Comparison of ENCODE assay signal across 29 cellular contexts in the genomic region with DNA sequence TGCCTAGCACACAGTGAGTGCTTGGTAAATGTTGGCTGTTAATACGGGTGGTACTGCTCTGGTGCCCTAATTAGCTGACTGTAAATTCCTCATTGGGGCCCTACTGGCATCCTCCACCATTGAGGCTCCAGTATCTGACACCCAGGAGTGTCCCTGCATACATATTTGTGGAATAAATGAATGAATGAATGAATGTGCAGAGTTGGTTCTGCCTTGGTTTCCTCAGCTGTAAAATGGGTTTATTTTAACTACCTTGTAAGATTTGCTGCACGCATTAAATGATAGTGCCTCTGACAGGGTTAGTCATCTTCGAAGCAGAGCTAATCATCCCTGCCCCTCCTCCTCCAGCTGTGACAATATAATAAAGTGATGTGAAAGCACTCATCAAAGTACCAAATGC.
"Had no signal": no experiment of that assay in that cellular context is flagged by ENCODE, and none has a peak within 500 bp of the region (broad histone marks: within the 10 kb centered on the region; RNA-seq: fewer than 3 reads in every experiment).

No MANE protein-coding gene starts in this region.

- H3K4me3 ChIP-seq: stomach, suprapubic skin, testis, thoracic aorta, thyroid gland, tibial artery, tibial nerve, transverse colon, upper lobe of left lung, upper lobe of right lung, uterus, vagina had no signal

- H3K27me3 ChIP-seq: stomach, suprapubic skin, testis, thyroid gland, tibial artery, tibial nerve, transverse colon, upper lobe of left lung, upper lobe of right lung, uterus, vagina had no signal

- ATAC-seq: stimulated activated effector memory CD8-positive, alpha-beta T cell treated with anti-CD3 and anti-CD28 coated beads, Interleukin-12 subunit alpha, Interleukin-12 subunit beta, amount 100 ng/mL, for 72 hours; stimulated activated memory B cell treated with anti-CD40 and anti-IgM and Interleukin-4, amounts not matched to agents 10 μg/mL and 1 μg/mL and 100 μg/mL, for 72 hours; stimulated activated naive B cell treated with anti-CD40 and anti-IgM and Interleukin-4, amounts not matched to agents 10 μg/mL and 1 μg/mL and 100 μg/mL, for 72 hours; stimulated activated naive CD8-positive, alpha-beta T cell treated with anti-CD3 and anti-CD28 coated beads, Interleukin-15, amount 100 ng/mL, for 72 hours; stimulated activated naive CD8-positive, alpha-beta T cell treated with anti-CD3 and anti-CD28 coated beads, Interleukin-15, Interleukin-2, amounts not matched to agents 100 U/mL and 50 U/mL, for 24 hours; upper lobe of right lung had no signal

- H3K4me1 ChIP-seq: suprapubic skin, testis, thyroid gland, tibial nerve, upper lobe of left lung, upper lobe of right lung, uterus, vagina had no signal

- H3K4me1 Mint-ChIP-seq: stimulated activated effector memory CD8-positive, alpha-beta T cell treated with anti-CD3 and anti-CD28 coated beads, Interleukin-12 subunit alpha, Interleukin-12 subunit beta, amount 100 ng/mL, for 72 hours; stimulated activated memory B cell treated with anti-CD40 and anti-IgM and Interleukin-4, amounts not matched to agents 10 μg/mL and 1 μg/mL and 100 μg/mL, for 72 hours; stimulated activated naive B cell treated with anti-CD40 and anti-IgM and Interleukin-4, amounts not matched to agents 10 μg/mL and 1 μg/mL and 100 μg/mL, for 72 hours; stimulated activated naive CD8-positive, alpha-beta T cell treated with anti-CD3 and anti-CD28 coated beads, Interleukin-15, amount 100 ng/mL, for 72 hours had no signal

- H3K27ac Mint-ChIP-seq: stimulated activated effector memory CD8-positive, alpha-beta T cell treated with anti-CD3 and anti-CD28 coated beads, Interleukin-12 subunit alpha, Interleukin-12 subunit beta, amount 100 ng/mL, for 72 hours; stimulated activated memory B cell treated with anti-CD40 and anti-IgM and Interleukin-4, amounts not matched to agents 10 μg/mL and 1 μg/mL and 100 μg/mL, for 72 hours; stimulated activated naive CD8-positive, alpha-beta T cell treated with anti-CD3 and anti-CD28 coated beads, Interleukin-15, Interleukin-2, amounts not matched to agents 100 ng/mL and 50 ng/mL, for 24 hours; type B pancreatic cell had no signal

- H3K36me3 ChIP-seq: uterus had no signal

- H3K9me3 ChIP-seq: stomach, suprapubic skin, testis, thoracic aorta, thyroid gland, tibial artery, tibial nerve, transverse colon, upper lobe of left lung, upper lobe of right lung, uterus, vagina had no signal

- H3K27me3 Mint-ChIP-seq: stimulated activated memory B cell treated with anti-CD40 and anti-IgM and Interleukin-4, amounts not matched to agents 10 μg/mL and 1 μg/mL and 100 μg/mL, for 72 hours; stimulated activated naive B cell treated with anti-CD40 and anti-IgM and Interleukin-4, amounts not matched to agents 10 μg/mL and 1 μg/mL and 100 μg/mL, for 72 hours; stimulated activated naive CD8-positive, alpha-beta T cell treated with anti-CD3 and anti-CD28 coated beads, Interleukin-15, amount 100 ng/mL, for 72 hours; stimulated activated naive CD8-positive, alpha-beta T cell treated with anti-CD3 and anti-CD28 coated beads, Interleukin-15, Interleukin-2, amounts not matched to agents 100 ng/mL and 50 ng/mL, for 24 hours; type B pancreatic cell had no signal

- H3K4me3 Mint-ChIP-seq: stimulated activated effector memory CD8-positive, alpha-beta T cell treated with anti-CD3 and anti-CD28 coated beads, Interleukin-12 subunit alpha, Interleukin-12 subunit beta, amount 100 ng/mL, for 72 hours; stimulated activated memory B cell treated with anti-CD40 and anti-IgM and Interleukin-4, amounts not matched to agents 10 μg/mL and 1 μg/mL and 100 μg/mL, for 72 hours; stimulated activated naive B cell treated with anti-CD40 and anti-IgM and Interleukin-4, amounts not matched to agents 10 μg/mL and 1 μg/mL and 100 μg/mL, for 72 hours; stimulated activated naive CD8-positive, alpha-beta T cell treated with anti-CD3 and anti-CD28 coated beads, Interleukin-15, amount 100 ng/mL, for 72 hours; stimulated activated naive CD8-positive, alpha-beta T cell treated with anti-CD3 and anti-CD28 coated beads, Interleukin-15, Interleukin-2, amounts not matched to agents 100 ng/mL and 50 ng/mL, for 24 hours; type B pancreatic cell had no signal

- FAIRE-seq: urothelium cell line had no signal

- DNase-seq: stimulated activated CD4-positive, alpha-beta T cell treated with anti-CD3 and anti-CD28 coated beads, Interleukin-2, amount 100 ng/mL, for 48 hours; stimulated activated CD4-positive, alpha-beta T cell treated with anti-CD3 and anti-CD28 coated beads, Interleukin-4, amount 100 ng/mL, for 1 hour; stimulated activated CD4-positive, alpha-beta T cell treated with anti-CD3 and anti-CD28 coated beads, Interleukin-4, amount 100 ng/mL, for 24 hours; stimulated activated CD4-positive, alpha-beta T cell treated with anti-CD3 and anti-CD28 coated beads, Interleukin-4, amount 100 ng/mL, for 4 hours; stimulated activated CD8-positive, alpha-beta memory T cell treated with anti-CD3 and anti-CD28 coated beads, Interleukin-4, amount 100 ng/mL, for 48 hours; stimulated activated naive B cell treated with anti-CD40 and anti-IgM and Interleukin-4, amounts not matched to agents 10 μg/mL and 1 μg/mL and 100 μg/mL, for 72 hours; stimulated activated naive CD4-positive, alpha-beta T cell; stimulated activated naive CD4-positive, alpha-beta T cell treated with Interleukin-2 at 50 U/mL for 16 hours; stimulated activated naive CD8-positive, alpha-beta T cell treated with anti-CD3 and anti-CD28 coated beads, Interleukin-15, amount 100 ng/mL, for 72 hours; stimulated activated naive CD8-positive, alpha-beta T cell treated with anti-CD3 and anti-CD28 coated beads, Interleukin-15, Interleukin-2, amounts not matched to agents 100 U/mL and 50 U/mL, for 24 hours; stomach; substantia nigra; testis; thyroid gland; tibial artery; transverse colon; trophoblast cell; upper lobe of left lung; upper lobe of right lung; uterus had no signal

- H3K27ac ChIP-seq: stomach, suprapubic skin, testis, thoracic aorta, thyroid gland, tibial artery, tibial nerve, transverse colon, upper lobe of left lung, upper lobe of right lung, uterus, vagina had no signal

- H3K9me3 Mint-ChIP-seq: stimulated activated effector memory CD8-positive, alpha-beta T cell treated with anti-CD3 and anti-CD28 coated beads, Interleukin-12 subunit alpha, Interleukin-12 subunit beta, amount 100 ng/mL, for 72 hours; stimulated activated memory B cell treated with anti-CD40 and anti-IgM and Interleukin-4, amounts not matched to agents 10 μg/mL and 1 μg/mL and 100 μg/mL, for 72 hours; stimulated activated naive B cell treated with anti-CD40 and anti-IgM and Interleukin-4, amounts not matched to agents 10 μg/mL and 1 μg/mL and 100 μg/mL, for 72 hours; stimulated activated naive CD8-positive, alpha-beta T cell treated with anti-CD3 and anti-CD28 coated beads, Interleukin-15, amount 100 ng/mL, for 72 hours; stimulated activated naive CD8-positive, alpha-beta T cell treated with anti-CD3 and anti-CD28 coated beads, Interleukin-15, Interleukin-2, amounts not matched to agents 100 ng/mL and 50 ng/mL, for 24 hours; type B pancreatic cell had no signal
